ENCODE assay signal across 9 cellular contexts in genomic region chr4:41963105-41963504, GRCh38. TPM values are rescaled to one million over a fixed set of nuclear protein-coding genes. Genes with fewer than 3 reads are reported as not detected.
DNase-seq lines count a peak whose midpoint lies in the region; ATAC-seq and TF ChIP-seq lines count a peak whose summit lies in the region.
"Had no signal": no experiment of that assay in that cellular context is flagged by ENCODE, and none has a peak within 500 bp of the region (broad histone marks: within the 10 kb centered on the region; RNA-seq: fewer than 3 reads in every experiment).

No MANE protein-coding gene starts in this region.

- no peaks in the 10 kb centered on the region for H3K9me3 ChIP-seq in right atrium auricular region
- H3K9me3 ChIP-seq: neutrophil had no signal

- ATAC-seq in Right ventricle myocardium superior (ENCODE audit: poor library complexity), result no peak

- H3K4me3 ChIP-seq in right atrium auricular region, result no peak overlapping the region
- H3K4me3 ChIP-seq in fibroblast of pulmonary artery (replicated peaks; ENCODE audit: low read depth, low read length), result no peak overlapping the region

- DNase-seq in right atrium auricular region (ENCODE audit: low spot score) (no peak), Right ventricle myocardium superior (no peak), OCI-M1 (lab: John Stamatoyannopoulos, UW) (peak; percentile 60), fibroblast of pulmonary artery (ENCODE audit: low read depth) (peak; percentile 29), foreskin melanocyte (no peak), hepatic stellate cell (ENCODE audit: low spot score) (no peak), NCI-H2107 (lab: John Stamatoyannopoulos, UW) (no peak)
- no peak for DNase-seq in stimulated activated CD4-positive, alpha-beta T cell treated with anti-CD3 and anti-CD28 coated beads, Interleukin-1b, Interleukin-23, amount 100 ng/mL, for 48 hours

- no peak overlapping the region for H3K27ac ChIP-seq in right atrium auricular region
- H3K27ac ChIP-seq: neutrophil had no signal

- H3K36me3 ChIP-seq in right atrium auricular region, result no peaks in the 10 kb centered on the region
- H3K36me3 ChIP-seq: neutrophil had no signal

- intact Hi-C loops in Right ventricle myocardium superior (cut with DNase I), result no loop called here

- TF ChIP-seq CTCF in right atrium auricular region (IDR thresholded peaks at IDR 0.05), result peak; percentile 15 to 45
- TF ChIP-seq CTCF in fibroblast of pulmonary artery (IDR thresholded peaks at IDR 0.05; ENCODE audit: low read length, missing control alignments), result peak; percentile 45

- no peaks in the 10 kb centered on the region for H3K4me1 ChIP-seq in right atrium auricular region

- no peaks in the 10 kb centered on the region for H3K27me3 ChIP-seq in right atrium auricular region
- H3K27me3 ChIP-seq: neutrophil had no signal

RNA-seq across cellular contexts. Expression of gene DCAF4L1, which starts 18.5 kb away (rescaled TPM):
- total RNA-seq in right atrium auricular region (not detected), Right ventricle myocardium superior (0.19 TPM)

RNA-seq across cellular contexts. Expression of gene SLC30A9, which starts 27.2 kb away (rescaled TPM):
- total RNA-seq in right atrium auricular region (10 to 100 TPM; 43.5 to 60.8 TPM), Right ventricle myocardium superior (72.2 TPM)

RNA-seq across cellular contexts. Expression of gene TMEM33, which starts 27.9 kb away (rescaled TPM):
- total RNA-seq in right atrium auricular region, result 10 to 100 TPM; 18.2 to 27.1 TPM
- 19.6 TPM for total RNA-seq in Right ventricle myocardium superior

Comparison
In these comparisons a context has a peak if more than half of its experiments do, and no peak if none do; other contexts are left out.
1. DNase-seq: peak in OCI-M1 (single experiment) and fibroblast of pulmonary artery (single experiment); none in right atrium auricular region (single experiment), Right ventricle myocardium superior (single experiment), foreskin melanocyte (single experiment), hepatic stellate cell (single experiment), stimulated activated CD4-positive, alpha-beta T cell treated with anti-CD3 and anti-CD28 coated beads, Interleukin-1b, Interleukin-23, amount 100 ng/mL, for 48 hours (single experiment) and NCI-H2107 (single experiment).